In genomic region chr2:241762933-241763369, GRCh38 we compare ENCODE assay signal across 1 cellular context.
TF ChIP-seq lines count a peak whose summit lies in the region.

No MANE protein-coding gene starts in this region.

TF ChIP-seq in GM12878, 131 proteins besides CTCF, POLR2A, EP300 and RAD21 (continues in another document):
- TF ChIP-seq KAT2A (conservative IDR thresholded peaks at IDR 0.05; ENCODE audit: control insufficient read depth, low read depth, low read length) (no peak), NFXL1 (IDR thresholded peaks at IDR 0.05; ENCODE audit: borderline replicate concordance) (no peak), YY1 (IDR thresholded peaks at IDR 0.05; ENCODE audit: low read depth, low read length) (0 out of 2 replicates have a peak, but pooled peaks have one; percentile 68), RELB (IDR thresholded peaks at IDR 0.05; ENCODE audit: low read depth) (peak; percentile 52; the same call in 1 of the 2 replicates), STAT1 (conservative IDR thresholded peaks at IDR 0.05) (no peak), EED (IDR thresholded peaks at IDR 0.05; ENCODE audit: low read depth) (peak; percentile 87), PAX8 (IDR thresholded peaks at IDR 0.05) (no peak), ZNF207 (IDR thresholded peaks at IDR 0.05; ENCODE audit: borderline replicate concordance) (0 out of 2 replicates have a peak, but pooled peaks have one; percentile 28), PKNOX1 (IDR thresholded peaks at IDR 0.05) (peak; percentile 75), SPI1 (IDR thresholded peaks at IDR 0.05; ENCODE audit: borderline replicate concordance, insufficient read depth, low read depth, low read length) (no peak), IKZF1 (conservative IDR thresholded peaks at IDR 0.05) (peak; percentile 96), TCF3 (IDR thresholded peaks at IDR 0.05; ENCODE audit: borderline replicate concordance, insufficient read depth, low read depth, low read length) (peak; percentile 66; the same call in 1 of the 2 replicates), E4F1 (IDR thresholded peaks at IDR 0.05; ENCODE audit: borderline replicate concordance, partially characterized antibody) (peak; percentile 30), SUPT20H (IDR thresholded peaks at IDR 0.05; ENCODE audit: borderline replicate concordance, control insufficient read depth, low read depth, low read length) (no peak), RUNX3 (IDR thresholded peaks at IDR 0.05; ENCODE audit: low read length) (peak; percentile 80), REST (IDR thresholded peaks at IDR 0.05; ENCODE audit: low read depth, low read length) (no peak), POLR2AphosphoS2 (IDR thresholded peaks at IDR 0.05; ENCODE audit: low read depth, low read length) (no peak), RELA (IDR thresholded peaks at IDR 0.05; ENCODE audit: borderline replicate concordance, partially characterized antibody) (no peak), EZH2 (IDR thresholded peaks at IDR 0.05; ENCODE audit: borderline replicate concordance, control insufficient read depth, low read depth, low read length) (no peak), BHLHE40 (IDR thresholded peaks at IDR 0.05; ENCODE audit: borderline replicate concordance in 1 of 2, low read depth in 2 of 2, low read length in 1 of 2) (peak in 1 of 2 experiments; percentile 62; a peak in 2 of 4 replicates), LARP7 (IDR thresholded peaks at IDR 0.05) (peak; percentile 31; the same call in 1 of the 2 replicates), MTA2 (IDR thresholded peaks at IDR 0.05; ENCODE audit: low read depth) (peak; percentile 85), DPF2 (IDR thresholded peaks at IDR 0.05) (peak; percentile 85), IKZF2 (IDR thresholded peaks at IDR 0.05) (peak; percentile 86 to 89), ELK1 (IDR thresholded peaks at IDR 0.05; ENCODE audit: low read depth, low read length) (no peak), HDAC2 (IDR thresholded peaks at IDR 0.05) (no peak), PBX3 (IDR thresholded peaks at IDR 0.05; ENCODE audit: insufficient replicate concordance, low read depth, low read length) (peak; percentile 72), TCF12 (IDR thresholded peaks at IDR 0.05; ENCODE audit: low read depth, low read length) (peak; percentile 94), NR2F1 (conservative IDR thresholded peaks at IDR 0.05) (peak; percentile 67), MLLT1 (IDR thresholded peaks at IDR 0.05) (peak; percentile 75; the same call in 1 of the 2 replicates), CHD4 (IDR thresholded peaks at IDR 0.05) (no peak), E2F8 (IDR thresholded peaks at IDR 0.05; ENCODE audit: low read depth, partially characterized antibody) (no peak), ZNF24 (IDR thresholded peaks at IDR 0.05) (no peak), SRF (IDR thresholded peaks at IDR 0.05; ENCODE audit: low read depth in 2 of 2, low read length in 2 of 2) (0 out of 4 replicates have a peak, but pooled peaks of 1 of the 2 experiments have one; percentile 13), ZBTB4 (CRISPR knock-in tag; IDR thresholded peaks at IDR 0.05) (no peak), CHD2 (IDR thresholded peaks at IDR 0.05; ENCODE audit: borderline replicate concordance, low read depth, low read length) (no peak), MAX (IDR thresholded peaks at IDR 0.05; ENCODE audit: low read depth, low read length) (no peak), CBFB (IDR thresholded peaks at IDR 0.05; ENCODE audit: low read depth) (peak; percentile 18; the same call in 1 of the 2 replicates), NR2C1 (IDR thresholded peaks at IDR 0.05) (no peak), BRCA1 (IDR thresholded peaks at IDR 0.05; ENCODE audit: low read depth, low read length) (no peak)
